1 cellular context compared by ENCODE assay signal in the genomic region with DNA sequence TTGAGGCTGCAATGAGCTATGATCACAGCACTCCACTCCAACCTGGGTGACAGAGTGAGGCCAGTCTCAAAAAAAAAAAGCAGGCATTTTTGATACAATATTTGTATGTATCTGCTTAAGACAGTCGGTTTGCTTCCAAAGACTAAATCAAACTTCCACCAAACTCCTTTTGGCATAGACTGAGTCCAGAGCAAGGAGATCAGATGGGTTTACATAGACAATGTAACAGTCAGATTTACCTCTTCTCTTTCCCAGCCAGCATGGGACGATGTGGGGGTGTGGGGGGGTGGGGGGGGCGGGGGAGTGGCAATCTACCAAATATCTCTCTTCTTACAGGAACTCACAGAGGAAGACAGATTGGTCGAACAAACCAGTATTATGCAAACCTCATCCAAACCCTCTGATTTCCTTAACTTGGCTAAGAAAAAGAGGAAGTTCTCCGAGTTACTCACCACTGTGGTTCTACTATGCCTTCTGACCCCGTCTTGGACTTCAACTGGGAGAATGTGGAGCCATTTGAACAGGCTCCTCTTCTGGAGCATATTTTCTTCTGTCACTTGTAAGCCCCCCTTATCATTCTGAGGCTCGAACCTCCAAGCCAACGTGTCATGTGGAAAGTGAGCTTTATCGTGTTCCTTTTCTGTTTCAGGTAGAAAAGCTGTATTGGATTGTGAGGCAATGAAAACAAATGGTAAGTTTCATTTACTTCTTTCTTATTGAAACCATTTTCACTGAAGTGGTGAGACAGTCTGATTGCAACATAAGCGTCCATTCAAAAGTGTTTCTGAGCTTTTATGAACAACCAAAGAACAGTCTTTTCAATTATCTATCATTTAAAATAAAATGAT.
TF ChIP-seq lines count a peak whose summit lies in the region.

A gene with protein sequence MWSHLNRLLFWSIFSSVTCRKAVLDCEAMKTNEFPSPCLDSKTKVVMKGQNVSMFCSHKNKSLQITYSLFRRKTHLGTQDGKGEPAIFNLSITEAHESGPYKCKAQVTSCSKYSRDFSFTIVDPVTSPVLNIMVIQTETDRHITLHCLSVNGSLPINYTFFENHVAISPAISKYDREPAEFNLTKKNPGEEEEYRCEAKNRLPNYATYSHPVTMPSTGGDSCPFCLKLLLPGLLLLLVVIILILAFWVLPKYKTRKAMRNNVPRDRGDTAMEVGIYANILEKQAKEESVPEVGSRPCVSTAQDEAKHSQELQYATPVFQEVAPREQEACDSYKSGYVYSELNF (plus strand): TSS at position 451 of the 848 bp plus-strand sequence. CDS start 54 bp downstream, at position 505.

TF ChIP-seq in HCT116, 20 proteins besides CTCF, POLR2A, EP300 and RAD21 (continued from another document):
- TF ChIP-seq, protein P1, sequence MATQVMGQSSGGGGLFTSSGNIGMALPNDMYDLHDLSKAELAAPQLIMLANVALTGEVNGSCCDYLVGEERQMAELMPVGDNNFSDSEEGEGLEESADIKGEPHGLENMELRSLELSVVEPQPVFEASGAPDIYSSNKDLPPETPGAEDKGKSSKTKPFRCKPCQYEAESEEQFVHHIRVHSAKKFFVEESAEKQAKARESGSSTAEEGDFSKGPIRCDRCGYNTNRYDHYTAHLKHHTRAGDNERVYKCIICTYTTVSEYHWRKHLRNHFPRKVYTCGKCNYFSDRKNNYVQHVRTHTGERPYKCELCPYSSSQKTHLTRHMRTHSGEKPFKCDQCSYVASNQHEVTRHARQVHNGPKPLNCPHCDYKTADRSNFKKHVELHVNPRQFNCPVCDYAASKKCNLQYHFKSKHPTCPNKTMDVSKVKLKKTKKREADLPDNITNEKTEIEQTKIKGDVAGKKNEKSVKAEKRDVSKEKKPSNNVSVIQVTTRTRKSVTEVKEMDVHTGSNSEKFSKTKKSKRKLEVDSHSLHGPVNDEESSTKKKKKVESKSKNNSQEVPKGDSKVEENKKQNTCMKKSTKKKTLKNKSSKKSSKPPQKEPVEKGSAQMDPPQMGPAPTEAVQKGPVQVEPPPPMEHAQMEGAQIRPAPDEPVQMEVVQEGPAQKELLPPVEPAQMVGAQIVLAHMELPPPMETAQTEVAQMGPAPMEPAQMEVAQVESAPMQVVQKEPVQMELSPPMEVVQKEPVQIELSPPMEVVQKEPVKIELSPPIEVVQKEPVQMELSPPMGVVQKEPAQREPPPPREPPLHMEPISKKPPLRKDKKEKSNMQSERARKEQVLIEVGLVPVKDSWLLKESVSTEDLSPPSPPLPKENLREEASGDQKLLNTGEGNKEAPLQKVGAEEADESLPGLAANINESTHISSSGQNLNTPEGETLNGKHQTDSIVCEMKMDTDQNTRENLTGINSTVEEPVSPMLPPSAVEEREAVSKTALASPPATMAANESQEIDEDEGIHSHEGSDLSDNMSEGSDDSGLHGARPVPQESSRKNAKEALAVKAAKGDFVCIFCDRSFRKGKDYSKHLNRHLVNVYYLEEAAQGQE (IDR thresholded peaks at IDR 0.05; ENCODE audit: low read depth), result no peak
TF ChIP-seq in HCT116: peak in this region for 6.
